Comparison of ENCODE assay signal across 8 cellular contexts in the genomic region with DNA sequence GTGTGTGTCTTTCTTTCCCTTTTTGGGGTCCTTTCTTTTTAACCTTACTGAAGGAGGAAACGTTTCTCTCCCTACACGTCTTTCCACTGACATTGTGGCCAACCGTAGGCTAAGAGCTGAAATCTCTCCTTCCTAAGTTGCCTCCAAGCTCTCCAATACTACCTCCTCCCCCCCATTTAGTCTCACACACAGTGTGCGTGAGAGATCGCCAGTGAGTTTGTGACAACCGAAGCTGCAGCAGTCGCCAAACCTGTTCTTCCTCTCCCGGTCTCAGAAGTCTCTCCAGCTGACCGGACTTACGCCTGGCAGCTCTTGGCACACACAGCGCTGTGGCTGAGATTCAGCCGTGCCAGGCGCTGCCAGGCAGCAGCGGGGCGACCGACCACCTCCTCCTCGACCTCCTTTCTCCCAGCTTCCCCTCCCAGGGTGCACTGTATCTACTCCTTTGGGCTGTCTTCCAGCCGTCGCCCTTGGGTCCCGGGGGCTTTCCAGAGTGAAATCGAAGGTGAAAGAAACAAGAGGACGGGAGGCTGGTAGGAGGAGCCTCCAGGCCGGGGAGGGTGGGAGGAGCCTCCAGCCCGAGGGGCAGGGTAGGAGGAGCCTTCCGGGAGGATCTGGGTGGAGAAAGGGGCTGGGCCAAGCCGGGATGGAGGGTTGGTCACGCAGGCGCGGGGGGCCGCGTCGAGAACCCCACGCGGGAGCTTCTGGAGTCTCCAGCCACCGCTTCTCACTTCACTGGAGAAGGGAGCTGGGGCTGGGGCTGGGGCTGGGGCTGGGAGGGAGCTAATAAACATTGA. TPM values are rescaled to one million over a fixed set of nuclear protein-coding genes. Genes with fewer than 3 reads are reported as not detected.
DNase-seq lines count a peak whose midpoint lies in the region; ATAC-seq and TF ChIP-seq lines count a peak whose summit lies in the region.

TMTC2 (plus strand) TSS at position 684 of the 797 bp plus-strand sequence.

- ATAC-seq in GM21619 (IDR thresholded peaks at IDR 0.05; ENCODE audit: unreplicated experiment) = peak; percentile 82
- ATAC-seq in esophagus mucosa = peak; percentile 96

- no peaks in the 10 kb centered on the region for H3K27me3 ChIP-seq in muscle layer of duodenum (ENCODE audit: low read depth, low read length)

- H3K9me3 ChIP-seq in muscle layer of duodenum (ENCODE audit: control insufficient read depth in 1 of 2, low read length in 2 of 2) = no peaks in the 10 kb centered on the region

- peak within 1 kb of the TSS; percentile 99 to 100 for H3K4me3 ChIP-seq in muscle layer of duodenum (ENCODE audit: low read depth in 1 of 2, low read length in 2 of 2)

- H3K27me3 Mint-ChIP-seq in IgD-negative memory B cell = no peaks in the 10 kb centered on the region

- H3K4me1 Mint-ChIP-seq in IgD-negative memory B cell = peaks cover 0 to 9% (median 8%) of the 10 kb centered on the region in 3 donors

- peak; percentile 71 for DNase-seq in DMS114 treated with DMSO at 0.1 percent for 48 hours (lab: John Stamatoyannopoulos, UW; ENCODE audit: unreplicated experiment)
- peak; percentile 95 to 96 for DNase-seq in activated T-cell treated with anti-CD3 and anti-CD28 coated beads, Interleukin-2, amount 50 U/mL, for 48 hours
- DNase-seq in stimulated activated CD8-positive, alpha-beta memory T cell treated with anti-CD3 and anti-CD28 coated beads, Interleukin-7, amount 100 ng/mL, for 1 hour (ENCODE audit: low read depth in 2 of 2) = peak; percentile 72 to 80

- peak within 1 kb of the TSS; percentile 92 to 99 (median 96) for H3K4me3 Mint-ChIP-seq in IgD-negative memory B cell

- no peaks in the 10 kb centered on the region for H3K36me3 Mint-ChIP-seq in IgD-negative memory B cell

- H3K4me1 ChIP-seq in muscle layer of duodenum (ENCODE audit: control insufficient read depth in 1 of 2, insufficient read depth in 2 of 2, low read length in 2 of 2) = peaks cover 0 to 20% of the 10 kb centered on the region in 2 donors

- no peaks in the 10 kb centered on the region for H3K36me3 ChIP-seq in muscle layer of duodenum (ENCODE audit: control insufficient read depth in 1 of 2, insufficient read depth in 2 of 2, low read length in 2 of 2)

- peak within 1 kb of the TSS; percentile 83 to 94 (median 93) for H3K27ac Mint-ChIP-seq in IgD-negative memory B cell

- peak within 1 kb of the TSS; percentile 99 for H3K27ac ChIP-seq in muscle layer of duodenum (ENCODE audit: low read length)

- no peaks in the 10 kb centered on the region for H3K9me3 Mint-ChIP-seq in IgD-negative memory B cell

TF ChIP-seq in PFSK-1, 5 proteins besides CTCF, POLR2A, EP300 and RAD21:
- TF ChIP-seq POLR2AphosphoS5 (IDR thresholded peaks at IDR 0.05; ENCODE audit: low read depth, low read length) = peak; percentile 71
- TF ChIP-seq TAF1 (IDR thresholded peaks at IDR 0.05; ENCODE audit: borderline replicate concordance, insufficient read depth, low read length) = no peak
- TF ChIP-seq REST (IDR thresholded peaks at IDR 0.05; ENCODE audit: insufficient read depth in 1 of 2, low read depth in 2 of 2, low read length in 2 of 2) = no peak
- no peak for TF ChIP-seq FOXP2 (optimal IDR thresholded peaks at IDR 0.05; ENCODE audit: borderline replicate concordance, extremely low read depth, extremely low read length, insufficient read depth)
- peak; percentile 7; the same call in 1 of the 2 replicates for TF ChIP-seq SIN3A (IDR thresholded peaks at IDR 0.05; ENCODE audit: borderline replicate concordance, insufficient read depth, low read length)

RNA-seq across cellular contexts. Expression of gene TMTC2, which starts in this region (rescaled TPM):
- polyA plus RNA-seq in IgD-negative memory B cell = not detected
- polyA plus RNA-seq in PFSK-1 (2012; ENCODE audit: insufficient read length, low read depth) = 1.8 TPM
- 17.5 TPM for total RNA-seq in esophagus mucosa

Comparison
In these comparisons a context has a peak if more than half of its experiments do, and no peak if none do; other contexts are left out.
1. Peak in every context shown above with its lines: DNase-seq, ATAC-seq, H3K4me3 ChIP-seq and H3K27ac ChIP-seq.